ENCODE assay signal across 9 cellular contexts in genomic region chr4:52711834-52712171, GRCh38. TPM values are rescaled to one million over a fixed set of nuclear protein-coding genes. Genes with fewer than 3 reads are reported as not detected.
DNase-seq lines count a peak whose midpoint lies in the region; ATAC-seq, FAIRE-seq and TF ChIP-seq lines count a peak whose summit lies in the region.
"Had no signal": no experiment of that assay in that cellular context is flagged by ENCODE, and none has a peak within 500 bp of the region (broad histone marks: within the 10 kb centered on the region; RNA-seq: fewer than 3 reads in every experiment).

No MANE protein-coding gene starts in this region.

- ATAC-seq in HG02938 (IDR thresholded peaks at IDR 0.05; ENCODE audit: unreplicated experiment) = peak; percentile 6
- 0 out of 2 replicates have a peak, but pooled peaks have one; percentile 0 for ATAC-seq in WTC11

- H3K4me2 ChIP-seq in keratinocyte (ENCODE audit: control insufficient read depth, extremely low read depth, insufficient read depth, low read depth, low read length) = peak overlapping the region; percentile 73

- no peaks in the 10 kb centered on the region for H3K9me1 ChIP-seq in keratinocyte (ENCODE audit: control insufficient read depth, extremely low read depth, insufficient read depth, low read length)

- H3K79me2 ChIP-seq in keratinocyte (ENCODE audit: control insufficient read depth, insufficient read depth, low read length) = peaks cover 27% of the 10 kb centered on the region

- TF ChIP-seq CTCF in WTC11 (IDR thresholded peaks at IDR 0.05) (no peak), keratinocyte (optimal IDR thresholded peaks at IDR 0.05 in 1 of 3, IDR thresholded peaks at IDR 0.05 in 1 of 3, conservative IDR thresholded peaks at IDR 0.05 in 1 of 3; ENCODE audit: extremely low read depth in 1 of 3, insufficient read depth in 2 of 3, low read length in 3 of 3) (no peak)

- H3K27ac ChIP-seq in keratinocyte (ENCODE audit: control insufficient read depth, insufficient read depth, low read length) = peak overlapping the region; percentile 59

- H3K9me3 Mint-ChIP-seq in WTC11 = no peaks in the 10 kb centered on the region

- H3K4me1 ChIP-seq in keratinocyte (ENCODE audit: control insufficient read depth, extremely low read depth, insufficient read depth, low read length) = peaks cover 31% of the 10 kb centered on the region

- no peak for TF ChIP-seq POLR2A in GM12891 (IDR thresholded peaks at IDR 0.05; ENCODE audit: low read depth, low read length)

- H3K36me3 Mint-ChIP-seq in WTC11 = peaks cover 41% of the 10 kb centered on the region

- peak; percentile 45 for DNase-seq in NCI-H2227 (lab: John Stamatoyannopoulos, UW; ENCODE audit: unreplicated experiment)
- no peak for DNase-seq in NCI-H2227 treated with DMSO at 0.1 percent for 48 hours (lab: John Stamatoyannopoulos, UW)
- no peak for DNase-seq in WTC11 (ENCODE audit: low spot score)
- DNase-seq in keratinocyte (ENCODE audit: low read depth, low spot score) = no peak
- DNase-seq in GM12891 (ENCODE audit: insufficient read length, low spot score) = no peak
- DNase-seq in dermis blood vessel endothelial cell = no peak
- DNase-seq in stimulated activated CD8-positive, alpha-beta memory T cell treated with anti-CD3 and anti-CD28 coated beads, Interleukin-4, amount 100 ng/mL, for 48 hours = no peak

- no peaks in the 10 kb centered on the region for H4K20me1 ChIP-seq in keratinocyte (ENCODE audit: control insufficient read depth, extremely low read depth, insufficient read depth, low read length)

- H3K4me1 Mint-ChIP-seq in WTC11 = peaks cover 44% of the 10 kb centered on the region

- H3K9ac ChIP-seq in keratinocyte (ENCODE audit: control insufficient read depth, extremely low read depth, insufficient read depth, low read length) = peak overlapping the region; percentile 61

- peaks cover 16 to 21% of the 10 kb centered on the region in 2 experiments for H3K36me3 ChIP-seq in keratinocyte (ENCODE audit: control insufficient read depth in 2 of 2, extremely low read depth in 1 of 2, insufficient read depth in 2 of 2, low read length in 2 of 2)

- dilution Hi-C loops in keratinocyte (cut with MboI; ENCODE audit: extremely low pct_ligation_motif_present, low sequenced_read_pairs) = no loop called here

- H3K27me3 ChIP-seq in keratinocyte (ENCODE audit: control insufficient read depth, extremely low read depth, insufficient read depth, low read length) = no peaks in the 10 kb centered on the region

- peak overlapping the region; percentile 93 for H2AFZ ChIP-seq in keratinocyte (ENCODE audit: control insufficient read depth, low read length)

- CTCF ChIA-PET in WTC11 (lab: Charles Lee) = interaction anchor here (0.9 to 2.0 kb wide), 12 partner anchors 41 to 1521 kb away, joined by 3 to 10 read pairs (median 3); no protein-coding TSS in a partner anchor

- H3K4me3 Mint-ChIP-seq in WTC11 = peak overlapping the region; percentile 68

- peak overlapping the region; percentile 55 to 67 (median 65) for H3K4me3 ChIP-seq in keratinocyte (ENCODE audit: control insufficient read depth in 2 of 3, extremely low read depth in 1 of 3, insufficient read depth in 2 of 3, low read depth in 1 of 3, low read length in 3 of 3)

- no peaks in the 10 kb centered on the region for H3K27me3 Mint-ChIP-seq in WTC11 (ENCODE audit: low read depth)

- POLR2A ChIA-PET in WTC11 (lab: Charles Lee) = interaction anchor here (0.6 to 2.7 kb wide), 19 partner anchors 8 to 206 kb away, joined by 3 to 32 read pairs (median 3); partner anchors contain the start of gene USP46

- H3K9me3 ChIP-seq in keratinocyte (ENCODE audit: control insufficient read depth, low read depth, low read length) = no peaks in the 10 kb centered on the region

- FAIRE-seq in keratinocyte (lab: Jason Lieb, UNC) (no peak), GM12891 (lab: Jason Lieb, UNC) (no peak)

- H3K27ac Mint-ChIP-seq in WTC11 = no peak overlapping the region

TF ChIP-seq in WTC11, 78 proteins besides CTCF, POLR2A, EP300 and RAD21 (continues in another document):
- no peak for TF ChIP-seq AR (CRISPR knock-in tag; IDR thresholded peaks at IDR 0.05)
- TF ChIP-seq ZNF219 (CRISPR knock-in tag; IDR thresholded peaks at IDR 0.05; ENCODE audit: borderline replicate concordance) = no peak
- no peak for TF ChIP-seq ZMAT4 (CRISPR knock-in tag; IDR thresholded peaks at IDR 0.05)
- TF ChIP-seq ESRRA (CRISPR knock-in tag; IDR thresholded peaks at IDR 0.05; ENCODE audit: borderline replicate concordance) = no peak

TF ChIP-seq in GM12891, 5 proteins besides CTCF, POLR2A, EP300 and RAD21:
- TF ChIP-seq PAX5 (IDR thresholded peaks at IDR 0.05; ENCODE audit: insufficient read depth, low read length, severe bottlenecking) (no peak), POU2F2 (IDR thresholded peaks at IDR 0.05; ENCODE audit: low read depth, low read length) (no peak), SPI1 (IDR thresholded peaks at IDR 0.05; ENCODE audit: low read depth, low read length) (no peak), TAF1 (IDR thresholded peaks at IDR 0.05; ENCODE audit: low read depth, low read length) (no peak), POLR2AphosphoS5 (IDR thresholded peaks at IDR 0.05; ENCODE audit: low read depth, low read length) (no peak)
TF ChIP-seq in GM12891: peak in this region for 0.

RNA-seq across cellular contexts. Expression of gene ERVMER34-1, which starts 39.4 kb away (rescaled TPM):
- total RNA-seq in WTC11 (2021) = 14.6 to 27.8 TPM (median 24.0 TPM) in 3 replicates
- 1.9 to 5.0 TPM (median 4.3 TPM) in 3 replicates for polyA plus RNA-seq in keratinocyte
- 1.8 TPM for polyA plus RNA-seq in keratinocyte (2011; ENCODE audit: low read depth)
- polyA plus RNA-seq in keratinocyte (2011; cell fraction: cytosol; rRNA removed) = 1.3 and 3.6 TPM in 2 replicates
- polyA plus RNA-seq in keratinocyte (2011; cell fraction: nucleus; rRNA removed) = 4.3 and 5.9 TPM in 2 replicates
- 2.2 and 3.5 TPM in 2 replicates for polyA plus RNA-seq in keratinocyte (2012; ENCODE audit: low replicate concordance)
- 1.7 to 4.2 TPM (median 2.4 TPM) in 3 replicates for polyA minus RNA-seq in keratinocyte
- 2.1 TPM for polyA minus RNA-seq in keratinocyte (2011; cell fraction: cytosol; rRNA and poly(A)+ RNA removed)
- polyA minus RNA-seq in keratinocyte (2011; cell fraction: nucleus; rRNA and poly(A)+ RNA removed) = 3.8 and 7.1 TPM in 2 replicates
- polyA plus RNA-seq in GM12891 (2012; ENCODE audit: low read depth, missing spikeins) = not detected
- under 0.01 and 0.14 TPM in 2 replicates for total RNA-seq in dermis blood vessel endothelial cell
- total RNA-seq: Daoy had no signal

RNA-seq across cellular contexts. Expression of gene USP46, which starts 52.7 kb away (rescaled TPM):
- 48.1 to 54.1 TPM (median 49.5 TPM) in 3 replicates for total RNA-seq in WTC11 (2021)
- polyA plus RNA-seq in keratinocyte = 13.7 to 20.4 TPM (median 14.4 TPM) in 3 replicates
- polyA plus RNA-seq in keratinocyte (2011; ENCODE audit: low read depth) = 9.2 TPM
- polyA plus RNA-seq in keratinocyte (2011; cell fraction: cytosol; rRNA removed) = 9.9 and 21.3 TPM in 2 replicates
- polyA plus RNA-seq in keratinocyte (2011; cell fraction: nucleus; rRNA removed) = 8.8 and 13.4 TPM in 2 replicates
- 9.9 and 11.4 TPM in 2 replicates for polyA plus RNA-seq in keratinocyte (2012; ENCODE audit: low replicate concordance)
- 10.7 to 29.0 TPM (median 21.7 TPM) in 3 replicates for polyA minus RNA-seq in keratinocyte
- polyA minus RNA-seq in keratinocyte (2011; cell fraction: cytosol; rRNA and poly(A)+ RNA removed) = 11.7 TPM
- 7.7 and 18.7 TPM in 2 replicates for polyA minus RNA-seq in keratinocyte (2011; cell fraction: nucleus; rRNA and poly(A)+ RNA removed)
- 5.3 TPM for polyA plus RNA-seq in GM12891 (2012; ENCODE audit: low read depth, missing spikeins)
- 15.3 and 18.5 TPM in 2 replicates for total RNA-seq in dermis blood vessel endothelial cell

Comparison
In these comparisons a context has a peak if more than half of its experiments do, and no peak if none do; other contexts are left out.
1. RNA of gene ERVMER34-1, which starts 39.4 kb away (total RNA-seq): 14.6 to 27.8 TPM in WTC11; under 0.01 to 0.14 TPM in dermis blood vessel endothelial cell; every median in the first group is over 10 times any median in the second.